18 cellular contexts compared by ENCODE assay signal in the genomic region with DNA sequence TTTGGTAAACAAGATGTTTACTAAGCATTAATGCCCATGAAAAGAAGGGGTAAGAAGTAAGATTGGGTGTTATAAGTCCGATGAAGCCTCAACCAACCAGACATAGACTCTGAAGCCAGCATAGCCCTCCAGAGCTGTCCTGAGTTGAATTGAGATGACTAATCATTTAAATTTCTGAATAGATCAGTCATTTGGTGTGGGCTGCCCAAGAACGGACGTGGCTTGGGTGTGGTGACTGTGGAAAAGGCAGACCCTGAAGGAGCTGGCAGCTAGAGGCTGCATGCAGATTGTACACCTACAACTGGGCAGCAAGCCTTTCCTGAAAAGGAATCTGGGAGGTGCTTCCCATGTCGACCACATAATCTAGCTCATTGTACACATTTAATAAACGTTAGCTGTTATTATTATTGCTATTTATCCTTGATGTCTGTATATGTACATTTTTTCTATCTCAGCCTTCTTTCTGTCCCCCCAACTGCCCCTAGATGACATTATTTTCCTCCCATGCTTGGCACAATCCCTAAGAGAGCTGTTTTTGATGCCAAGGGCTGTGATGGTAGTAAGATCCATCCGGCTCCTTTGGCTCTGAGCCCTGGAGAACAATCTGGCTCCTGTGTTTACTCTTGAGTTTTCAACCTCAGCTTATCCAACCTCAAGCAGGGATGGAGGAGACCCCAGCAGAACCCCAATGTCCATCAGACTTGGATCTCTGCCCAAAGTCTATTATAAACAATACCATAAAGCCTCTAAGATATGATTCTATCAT.
DNase-seq lines count a peak whose midpoint lies in the region; ATAC-seq and TF ChIP-seq lines count a peak whose summit lies in the region.
"Had no signal": no experiment of that assay in that cellular context is flagged by ENCODE, and none has a peak within 500 bp of the region (broad histone marks: within the 10 kb centered on the region; RNA-seq: fewer than 3 reads in every experiment).

No MANE protein-coding gene starts in this region.

- 0 out of 2 replicates have a peak, but pooled peaks cover 5% of the 10 kb centered on the region for H3K36me3 ChIP-seq in ACC112 (ENCODE audit: insufficient read depth, low read length)
- H3K36me3 ChIP-seq: gastroesophageal sphincter had no signal

- H3K79me2 ChIP-seq in ACC112 (ENCODE audit: control insufficient read depth, insufficient read depth, low read length, unreplicated experiment), result no peaks in the 10 kb centered on the region
- H3K79me2 ChIP-seq: parathyroid adenoma had no signal

- H3K4me3 ChIP-seq in ACC112 (ENCODE audit: low read depth, low read length), result no peak overlapping the region
- H3K4me3 ChIP-seq: gastroesophageal sphincter, mucosa of descending colon, testis had no signal

- DNase-seq in HS-27A (ENCODE audit: low read depth) (peak; percentile 83), fibroblast of the conjunctiva (ENCODE audit: low read depth) (peak; percentile 12), UCSD-AML1 (lab: John Stamatoyannopoulos, UW; ENCODE audit: unreplicated experiment) (no peak), NCI-H524 (lab: John Stamatoyannopoulos, UW) (no peak), NCI-H2107 treated with DMSO at 0.1 percent for 48 hours (lab: John Stamatoyannopoulos, UW; ENCODE audit: unreplicated experiment) (no peak)
- no peak for DNase-seq in activated effector memory CD4-positive, alpha-beta T cell treated with Interleukin-2 at 50 U/mL for 16 hours
- DNase-seq: activated T-cell treated with anti-CD3 and anti-CD28 coated beads for 4 hours, dermis blood vessel endothelial cell, kidney, mucosa of descending colon, NCI-H187, testis had no signal

- H3K4me1 ChIP-seq in ACC112 (ENCODE audit: control insufficient read depth, insufficient read depth, low read length, unreplicated experiment), result peaks cover 18% of the 10 kb centered on the region
- H3K4me1 ChIP-seq: parathyroid adenoma, testis had no signal

- H3K27me3 ChIP-seq in ACC112 (ENCODE audit: insufficient read depth, low read length), result no peaks in the 10 kb centered on the region
- H3K27me3 ChIP-seq: gastroesophageal sphincter, testis had no signal

- ATAC-seq in SK-N-SH treated with all-trans-retinoic acid at 6 μM for 48 hours, result peak; percentile 36; the same call in 2 of the 3 replicates
- ATAC-seq: activated CD4-positive, CD25-positive, alpha-beta regulatory T cell treated with anti-CD3 and anti-CD28 coated beads, Interleukin-2, amount 50 U/mL, for 24 hours; gastroesophageal sphincter; mucosa of descending colon had no signal

- peak overlapping the region; percentile 72 for H2AFZ ChIP-seq in ACC112 (ENCODE audit: low read length, unreplicated experiment)
- H2AFZ ChIP-seq: parathyroid adenoma had no signal

- peak overlapping the region; percentile 46 for H3K27ac ChIP-seq in ACC112 (ENCODE audit: low read depth, low read length)
- H3K27ac ChIP-seq: gastroesophageal sphincter, KMS-11, parathyroid adenoma, testis had no signal

TF ChIP-seq in SK-N-SH treated with all-trans-retinoic acid at 6 μM for 48 hours, 23 proteins besides CTCF, POLR2A, EP300 and RAD21:
- TF ChIP-seq PPARA (CRISPR knock-in tag; IDR thresholded peaks at IDR 0.05; ENCODE audit: borderline replicate concordance) (no peak), OSR1 (CRISPR knock-in tag; IDR thresholded peaks at IDR 0.05) (no peak), ISL1 (CRISPR knock-in tag; IDR thresholded peaks at IDR 0.05) (no peak), ZFP3 (CRISPR knock-in tag; IDR thresholded peaks at IDR 0.05) (no peak), TOX (CRISPR knock-in tag; IDR thresholded peaks at IDR 0.05; ENCODE audit: borderline replicate concordance) (no peak)
- TF ChIP-seq, protein P1, sequence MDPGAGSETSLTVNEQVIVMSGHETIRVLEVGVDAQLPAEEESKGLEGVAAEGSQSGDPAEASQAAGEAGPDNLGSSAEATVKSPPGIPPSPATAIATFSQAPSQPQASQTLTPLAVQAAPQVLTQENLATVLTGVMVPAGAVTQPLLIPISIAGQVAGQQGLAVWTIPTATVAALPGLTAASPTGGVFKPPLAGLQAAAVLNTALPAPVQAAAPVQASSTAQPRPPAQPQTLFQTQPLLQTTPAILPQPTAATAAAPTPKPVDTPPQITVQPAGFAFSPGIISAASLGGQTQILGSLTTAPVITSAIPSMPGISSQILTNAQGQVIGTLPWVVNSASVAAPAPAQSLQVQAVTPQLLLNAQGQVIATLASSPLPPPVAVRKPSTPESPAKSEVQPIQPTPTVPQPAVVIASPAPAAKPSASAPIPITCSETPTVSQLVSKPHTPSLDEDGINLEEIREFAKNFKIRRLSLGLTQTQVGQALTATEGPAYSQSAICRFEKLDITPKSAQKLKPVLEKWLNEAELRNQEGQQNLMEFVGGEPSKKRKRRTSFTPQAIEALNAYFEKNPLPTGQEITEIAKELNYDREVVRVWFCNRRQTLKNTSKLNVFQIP (CRISPR knock-in tag; IDR thresholded peaks at IDR 0.05; ENCODE audit: borderline replicate concordance, low read depth), result no peak

Comparison
In these comparisons a context has a peak if more than half of its experiments do, and no peak if none do; other contexts are left out.
1. DNase-seq: peak in HS-27A (single experiment) and fibroblast of the conjunctiva (single experiment); none in UCSD-AML1 (single experiment), NCI-H524 (0 of 2), NCI-H2107 treated with DMSO at 0.1 percent for 48 hours (single experiment) and activated effector memory CD4-positive, alpha-beta T cell treated with Interleukin-2 at 50 U/mL for 16 hours (single experiment).